1 cellular context compared by ENCODE assay signal in the genomic region with DNA sequence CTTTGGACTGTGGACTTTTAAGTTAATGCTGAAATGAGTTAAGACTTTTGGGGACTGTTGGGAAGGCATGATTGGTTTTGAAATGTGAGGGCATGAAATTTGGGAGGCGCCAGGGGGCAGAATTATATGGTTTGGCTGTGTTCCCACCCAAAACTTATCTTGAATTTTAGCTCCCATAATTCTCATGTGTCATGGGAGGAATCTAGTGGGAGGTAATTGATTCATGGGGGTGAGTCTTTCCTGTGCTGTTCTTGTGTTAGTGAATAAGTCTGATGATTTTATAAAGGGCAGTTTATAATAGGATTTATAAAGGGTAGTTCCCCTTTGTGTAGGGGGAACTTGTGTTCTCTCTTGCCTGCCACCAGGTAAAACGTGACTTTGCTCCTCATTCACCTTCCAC.
TF ChIP-seq lines count a peak whose summit lies in the region.

No MANE protein-coding gene starts in this region.

TF ChIP-seq in GM23338, 12 proteins besides CTCF, POLR2A, EP300 and RAD21:
- TF ChIP-seq, protein P1, sequence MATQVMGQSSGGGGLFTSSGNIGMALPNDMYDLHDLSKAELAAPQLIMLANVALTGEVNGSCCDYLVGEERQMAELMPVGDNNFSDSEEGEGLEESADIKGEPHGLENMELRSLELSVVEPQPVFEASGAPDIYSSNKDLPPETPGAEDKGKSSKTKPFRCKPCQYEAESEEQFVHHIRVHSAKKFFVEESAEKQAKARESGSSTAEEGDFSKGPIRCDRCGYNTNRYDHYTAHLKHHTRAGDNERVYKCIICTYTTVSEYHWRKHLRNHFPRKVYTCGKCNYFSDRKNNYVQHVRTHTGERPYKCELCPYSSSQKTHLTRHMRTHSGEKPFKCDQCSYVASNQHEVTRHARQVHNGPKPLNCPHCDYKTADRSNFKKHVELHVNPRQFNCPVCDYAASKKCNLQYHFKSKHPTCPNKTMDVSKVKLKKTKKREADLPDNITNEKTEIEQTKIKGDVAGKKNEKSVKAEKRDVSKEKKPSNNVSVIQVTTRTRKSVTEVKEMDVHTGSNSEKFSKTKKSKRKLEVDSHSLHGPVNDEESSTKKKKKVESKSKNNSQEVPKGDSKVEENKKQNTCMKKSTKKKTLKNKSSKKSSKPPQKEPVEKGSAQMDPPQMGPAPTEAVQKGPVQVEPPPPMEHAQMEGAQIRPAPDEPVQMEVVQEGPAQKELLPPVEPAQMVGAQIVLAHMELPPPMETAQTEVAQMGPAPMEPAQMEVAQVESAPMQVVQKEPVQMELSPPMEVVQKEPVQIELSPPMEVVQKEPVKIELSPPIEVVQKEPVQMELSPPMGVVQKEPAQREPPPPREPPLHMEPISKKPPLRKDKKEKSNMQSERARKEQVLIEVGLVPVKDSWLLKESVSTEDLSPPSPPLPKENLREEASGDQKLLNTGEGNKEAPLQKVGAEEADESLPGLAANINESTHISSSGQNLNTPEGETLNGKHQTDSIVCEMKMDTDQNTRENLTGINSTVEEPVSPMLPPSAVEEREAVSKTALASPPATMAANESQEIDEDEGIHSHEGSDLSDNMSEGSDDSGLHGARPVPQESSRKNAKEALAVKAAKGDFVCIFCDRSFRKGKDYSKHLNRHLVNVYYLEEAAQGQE (IDR thresholded peaks at IDR 0.05; ENCODE audit: unreplicated experiment) = no peak
- no peak for TF ChIP-seq JUNB (IDR thresholded peaks at IDR 0.05; ENCODE audit: unreplicated experiment)
- TF ChIP-seq, protein P2, sequence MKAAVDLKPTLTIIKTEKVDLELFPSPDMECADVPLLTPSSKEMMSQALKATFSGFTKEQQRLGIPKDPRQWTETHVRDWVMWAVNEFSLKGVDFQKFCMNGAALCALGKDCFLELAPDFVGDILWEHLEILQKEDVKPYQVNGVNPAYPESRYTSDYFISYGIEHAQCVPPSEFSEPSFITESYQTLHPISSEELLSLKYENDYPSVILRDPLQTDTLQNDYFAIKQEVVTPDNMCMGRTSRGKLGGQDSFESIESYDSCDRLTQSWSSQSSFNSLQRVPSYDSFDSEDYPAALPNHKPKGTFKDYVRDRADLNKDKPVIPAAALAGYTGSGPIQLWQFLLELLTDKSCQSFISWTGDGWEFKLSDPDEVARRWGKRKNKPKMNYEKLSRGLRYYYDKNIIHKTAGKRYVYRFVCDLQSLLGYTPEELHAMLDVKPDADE (IDR thresholded peaks at IDR 0.05) = no peak
- TF ChIP-seq EZH2phosphoT487 (IDR thresholded peaks at IDR 0.05; ENCODE audit: unreplicated experiment) = no peak
- TF ChIP-seq STAT1 (IDR thresholded peaks at IDR 0.05; ENCODE audit: unreplicated experiment) = no peak
- TF ChIP-seq EZH2 (IDR thresholded peaks at IDR 0.05; ENCODE audit: low read depth, unreplicated experiment) = no peak
- TF ChIP-seq, protein P3, sequence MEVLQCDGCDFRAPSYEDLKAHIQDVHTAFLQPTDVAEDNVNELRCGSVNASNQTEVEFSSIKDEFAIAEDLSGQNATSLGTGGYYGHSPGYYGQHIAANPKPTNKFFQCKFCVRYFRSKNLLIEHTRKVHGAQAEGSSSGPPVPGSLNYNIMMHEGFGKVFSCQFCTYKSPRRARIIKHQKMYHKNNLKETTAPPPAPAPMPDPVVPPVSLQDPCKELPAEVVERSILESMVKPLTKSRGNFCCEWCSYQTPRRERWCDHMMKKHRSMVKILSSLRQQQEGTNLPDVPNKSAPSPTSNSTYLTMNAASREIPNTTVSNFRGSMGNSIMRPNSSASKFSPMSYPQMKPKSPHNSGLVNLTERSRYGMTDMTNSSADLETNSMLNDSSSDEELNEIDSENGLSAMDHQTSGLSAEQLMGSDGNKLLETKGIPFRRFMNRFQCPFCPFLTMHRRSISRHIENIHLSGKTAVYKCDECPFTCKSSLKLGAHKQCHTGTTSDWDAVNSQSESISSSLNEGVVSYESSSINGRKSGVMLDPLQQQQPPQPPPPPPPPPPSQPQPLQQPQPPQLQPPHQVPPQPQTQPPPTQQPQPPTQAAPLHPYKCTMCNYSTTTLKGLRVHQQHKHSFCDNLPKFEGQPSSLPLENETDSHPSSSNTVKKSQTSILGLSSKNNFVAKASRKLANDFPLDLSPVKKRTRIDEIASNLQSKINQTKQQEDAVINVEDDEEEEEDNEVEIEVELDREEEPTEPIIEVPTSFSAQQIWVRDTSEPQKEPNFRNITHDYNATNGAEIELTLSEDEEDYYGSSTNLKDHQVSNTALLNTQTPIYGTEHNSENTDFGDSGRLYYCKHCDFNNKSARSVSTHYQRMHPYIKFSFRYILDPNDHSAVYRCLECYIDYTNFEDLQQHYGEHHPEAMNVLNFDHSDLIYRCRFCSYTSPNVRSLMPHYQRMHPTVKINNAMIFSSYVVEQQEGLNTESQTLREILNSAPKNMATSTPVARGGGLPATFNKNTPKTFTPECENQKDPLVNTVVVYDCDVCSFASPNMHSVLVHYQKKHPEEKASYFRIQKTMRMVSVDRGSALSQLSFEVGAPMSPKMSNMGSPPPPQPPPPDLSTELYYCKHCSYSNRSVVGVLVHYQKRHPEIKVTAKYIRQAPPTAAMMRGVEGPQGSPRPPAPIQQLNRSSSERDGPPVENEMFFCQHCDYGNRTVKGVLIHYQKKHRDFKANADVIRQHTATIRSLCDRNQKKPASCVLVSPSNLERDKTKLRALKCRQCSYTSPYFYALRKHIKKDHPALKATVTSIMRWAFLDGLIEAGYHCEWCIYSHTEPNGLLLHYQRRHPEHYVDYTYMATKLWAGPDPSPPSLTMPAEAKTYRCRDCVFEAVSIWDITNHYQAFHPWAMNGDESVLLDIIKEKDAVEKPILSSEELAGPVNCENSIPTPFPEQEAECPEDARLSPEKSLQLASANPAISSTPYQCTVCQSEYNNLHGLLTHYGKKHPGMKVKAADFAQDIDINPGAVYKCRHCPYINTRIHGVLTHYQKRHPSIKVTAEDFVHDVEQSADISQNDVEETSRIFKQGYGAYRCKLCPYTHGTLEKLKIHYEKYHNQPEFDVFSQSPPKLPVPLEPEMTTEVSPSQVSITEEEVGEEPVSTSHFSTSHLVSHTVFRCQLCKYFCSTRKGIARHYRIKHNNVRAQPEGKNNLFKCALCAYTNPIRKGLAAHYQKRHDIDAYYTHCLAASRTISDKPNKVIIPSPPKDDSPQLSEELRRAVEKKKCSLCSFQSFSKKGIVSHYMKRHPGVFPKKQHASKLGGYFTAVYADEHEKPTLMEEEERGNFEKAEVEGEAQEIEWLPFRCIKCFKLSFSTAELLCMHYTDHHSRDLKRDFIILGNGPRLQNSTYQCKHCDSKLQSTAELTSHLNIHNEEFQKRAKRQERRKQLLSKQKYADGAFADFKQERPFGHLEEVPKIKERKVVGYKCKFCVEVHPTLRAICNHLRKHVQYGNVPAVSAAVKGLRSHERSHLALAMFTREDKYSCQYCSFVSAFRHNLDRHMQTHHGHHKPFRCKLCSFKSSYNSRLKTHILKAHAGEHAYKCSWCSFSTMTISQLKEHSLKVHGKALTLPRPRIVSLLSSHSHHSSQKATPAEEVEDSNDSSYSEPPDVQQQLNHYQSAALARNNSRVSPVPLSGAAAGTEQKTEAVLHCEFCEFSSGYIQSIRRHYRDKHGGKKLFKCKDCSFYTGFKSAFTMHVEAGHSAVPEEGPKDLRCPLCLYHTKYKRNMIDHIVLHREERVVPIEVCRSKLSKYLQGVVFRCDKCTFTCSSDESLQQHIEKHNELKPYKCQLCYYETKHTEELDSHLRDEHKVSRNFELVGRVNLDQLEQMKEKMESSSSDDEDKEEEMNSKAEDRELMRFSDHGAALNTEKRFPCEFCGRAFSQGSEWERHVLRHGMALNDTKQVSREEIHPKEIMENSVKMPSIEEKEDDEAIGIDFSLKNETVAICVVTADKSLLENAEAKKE (CRISPR knock-in tag; IDR thresholded peaks at IDR 0.05) = no peak
- no peak for TF ChIP-seq ZNF331 (CRISPR knock-in tag; IDR thresholded peaks at IDR 0.05; ENCODE audit: low read depth)
- TF ChIP-seq CREB1 (CRISPR knock-in tag; IDR thresholded peaks at IDR 0.05; ENCODE audit: low read depth) = no peak
- TF ChIP-seq ZNF114 (CRISPR knock-in tag; IDR thresholded peaks at IDR 0.05) = no peak
- TF ChIP-seq POLR2AphosphoS5 (IDR thresholded peaks at IDR 0.05; ENCODE audit: low read depth) = no peak
